Comparison of ENCODE assay signal across 21 cellular contexts in the genomic region with DNA sequence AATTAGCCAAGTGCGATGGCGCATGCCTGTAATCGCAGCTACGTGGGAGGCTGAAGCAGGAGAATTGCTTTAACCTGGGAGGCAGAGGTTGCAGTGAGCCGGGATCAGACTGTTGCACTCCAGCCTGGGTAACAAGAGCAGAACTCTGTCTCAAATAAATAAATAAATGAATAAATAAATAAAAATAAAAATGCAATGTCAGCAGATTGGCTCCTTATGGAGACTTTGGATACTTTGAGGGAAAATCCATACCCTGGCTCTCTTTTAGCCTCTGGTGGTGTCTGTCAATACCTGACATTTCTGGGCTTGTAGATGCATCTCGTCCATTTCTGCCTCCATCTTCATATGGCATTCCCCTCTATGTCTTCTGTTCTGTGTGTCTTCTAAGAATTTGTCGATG.
"Had no signal": no experiment of that assay in that cellular context is flagged by ENCODE, and none has a peak within 500 bp of the region (broad histone marks: within the 10 kb centered on the region; RNA-seq: fewer than 3 reads in every experiment).

No MANE protein-coding gene starts in this region.

- H3K4me2 ChIP-seq: hepatocyte had no signal

- H3K79me2 ChIP-seq: hepatocyte had no signal

- DNase-seq: dermis blood vessel endothelial cell; dorsolateral prefrontal cortex; effector CD4-positive, alpha-beta T cell; effector memory CD4-positive, alpha-beta T cell; foreskin keratinocyte; heart left ventricle; left cardiac atrium; left lung; left ventricle myocardium superior; lower lobe of right lung; mesendoderm; midbrain had no signal

- ATAC-seq: foreskin keratinocyte, gastroesophageal sphincter, heart left ventricle, left cardiac atrium, left lung, left ventricle myocardium superior, lower lobe of right lung had no signal

- H3K9me3 ChIP-seq: esophagus muscularis mucosa, gastroesophageal sphincter, heart left ventricle, left lung, lower lobe of right lung had no signal

- H3K36me3 ChIP-seq: esophagus muscularis mucosa, gastroesophageal sphincter, heart left ventricle, left lung, lower lobe of right lung had no signal

- H3K27ac ChIP-seq: coronary artery, dorsolateral prefrontal cortex, esophagus muscularis mucosa, foreskin keratinocyte, gastroesophageal sphincter, heart left ventricle, hepatocyte, left lung, lower lobe of right lung had no signal

- H3K27me3 ChIP-seq: foreskin keratinocyte, heart left ventricle, hepatocyte, left lung had no signal

- H3K4me3 ChIP-seq: coronary artery, dorsolateral prefrontal cortex, esophagus muscularis mucosa, gastroesophageal sphincter, heart left ventricle, hepatocyte, left lung, lower lobe of right lung had no signal

- H3K4me1 ChIP-seq: esophagus muscularis mucosa, foreskin keratinocyte, gastroesophageal sphincter, left lung, lower lobe of right lung had no signal

- H2AFZ ChIP-seq: hepatocyte had no signal

- FAIRE-seq: colon, endothelial cell of umbilical vein, frontal cortex, islet of Langerhans, keratinocyte had no signal
